ENCODE assay signal across 16 cellular contexts in genomic region chr18:24089626-24090337, GRCh38. TPM values are rescaled to one million over a fixed set of nuclear protein-coding genes. Genes with fewer than 3 reads are reported as not detected.
"Had no signal": no experiment of that assay in that cellular context is flagged by ENCODE, and none has a peak within 500 bp of the region (broad histone marks: within the 10 kb centered on the region; RNA-seq: fewer than 3 reads in every experiment).

No MANE protein-coding gene starts in this region.

- H3K9me3 ChIP-seq: adrenal gland, colonic mucosa, esophagus squamous epithelium, ovary had no signal

- DNase-seq: activated CD4-positive, alpha-beta memory T cell treated with anti-CD3 and anti-CD28 coated beads, Interleukin-2, amount 10 ng/mL, durations not matched to agents 7 days and 5 days; activated CD4-positive, alpha-beta T cell treated with anti-CD3 and anti-CD28 coated beads for 36 hours; activated CD8-positive, alpha-beta memory T cell treated with anti-CD3 and anti-CD28 coated beads, Interleukin-2, amount 50 U/mL, for 4 hours; activated effector memory CD4-positive, alpha-beta T cell treated with anti-CD3 and anti-CD28 coated beads, Interleukin-2, amount 50 U/mL, for 16 hours; activated T-cell treated with anti-CD3 and anti-CD28 coated beads, Interleukin-2, amount 50 U/mL, for 48 hours; adrenal gland; colonic mucosa; esophagus squamous epithelium; immature natural killer cell; naive B cell; ovary; stimulated activated CD4-positive, alpha-beta T cell treated with anti-CD3 and anti-CD28 coated beads, Interleukin-1b, Interleukin-23, amount 100 ng/mL, for 48 hours; T-cell had no signal

- H3K4me3 Mint-ChIP-seq: activated CD4-positive, alpha-beta memory T cell treated with anti-CD3 and anti-CD28 coated beads, Interleukin-2, amount 10 ng/mL, durations not matched to agents 7 days and 5 days; activated CD4-positive, alpha-beta T cell treated with anti-CD3 and anti-CD28 coated beads for 36 hours; activated naive CD4-positive, alpha-beta T cell treated with anti-CD3 and anti-CD28 coated beads, Interleukin-2, amount 50 U/mL, for 24 hours; immature natural killer cell; naive B cell; neural progenitor cell; T-cell had no signal

- H3K4me3 ChIP-seq: adrenal gland, cardiac muscle cell, colonic mucosa, esophagus squamous epithelium, neural progenitor cell, ovary had no signal

- H3K27me3 ChIP-seq: adrenal gland, cardiac muscle cell, colonic mucosa, esophagus squamous epithelium, neural progenitor cell, ovary had no signal

- H3K9me3 Mint-ChIP-seq: activated CD4-positive, alpha-beta memory T cell treated with anti-CD3 and anti-CD28 coated beads, Interleukin-2, amount 10 ng/mL, durations not matched to agents 7 days and 5 days; immature natural killer cell; neural progenitor cell; T-cell had no signal

- ATAC-seq: activated CD4-positive, alpha-beta T cell treated with anti-CD3 and anti-CD28 coated beads for 36 hours; T-cell had no signal

- H3K27me3 Mint-ChIP-seq: activated CD4-positive, alpha-beta memory T cell treated with anti-CD3 and anti-CD28 coated beads, Interleukin-2, amount 10 ng/mL, durations not matched to agents 7 days and 5 days; activated CD4-positive, alpha-beta T cell treated with anti-CD3 and anti-CD28 coated beads for 36 hours; activated naive CD4-positive, alpha-beta T cell treated with anti-CD3 and anti-CD28 coated beads, Interleukin-2, amount 50 U/mL, for 24 hours; naive B cell; T-cell had no signal

- H3K36me3 ChIP-seq: adrenal gland, cardiac muscle cell, colonic mucosa, neural progenitor cell, ovary had no signal

- H3K27ac Mint-ChIP-seq: activated CD4-positive, alpha-beta memory T cell treated with anti-CD3 and anti-CD28 coated beads, Interleukin-2, amount 10 ng/mL, durations not matched to agents 7 days and 5 days; activated CD4-positive, alpha-beta T cell treated with anti-CD3 and anti-CD28 coated beads for 36 hours; immature natural killer cell; neural progenitor cell had no signal

- H3K27ac ChIP-seq: adrenal gland, cardiac muscle cell, colonic mucosa, esophagus squamous epithelium, neural progenitor cell, ovary had no signal

- H3K4me1 ChIP-seq: colonic mucosa, esophagus squamous epithelium, neural progenitor cell had no signal

RNA-seq across cellular contexts. Expression of gene CABYR, which starts 49.1 kb away (rescaled TPM):
- polyA plus RNA-seq: immature natural killer cell had no signal
